ENCODE assay signal across 14 cellular contexts in the genomic region with DNA sequence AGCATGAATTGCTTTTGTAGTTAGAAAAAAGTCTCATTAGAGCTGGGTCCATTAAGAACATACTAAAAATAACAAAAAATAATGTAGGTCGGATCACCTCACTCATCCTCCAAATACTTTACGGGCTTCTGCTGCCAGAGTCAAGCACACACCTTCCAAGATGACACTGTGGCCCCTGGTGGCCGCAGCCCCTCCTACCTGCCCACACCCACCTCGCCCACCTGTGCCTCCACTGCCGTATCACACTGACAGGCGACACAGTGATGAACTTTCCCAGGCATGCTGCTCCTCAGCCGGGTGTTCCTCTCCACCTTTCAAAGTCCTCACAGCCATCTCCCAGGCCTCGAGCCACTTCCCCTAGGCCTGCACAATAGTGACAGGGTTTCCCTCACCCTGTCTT.
DNase-seq lines count a peak whose midpoint lies in the region; ATAC-seq and TF ChIP-seq lines count a peak whose summit lies in the region.
"Had no signal": no experiment of that assay in that cellular context is flagged by ENCODE, and none has a peak within 500 bp of the region (broad histone marks: within the 10 kb centered on the region; RNA-seq: fewer than 3 reads in every experiment).

No MANE protein-coding gene starts in this region.

- peak overlapping the region; percentile 97 for H3K27ac ChIP-seq in RWPE2 (ENCODE audit: poor library complexity, severe bottlenecking)
- H3K27ac ChIP-seq: lower lobe of right lung, right lobe of liver had no signal

- no peaks in the 10 kb centered on the region for H3K27me3 Mint-ChIP-seq in effector memory CD8-positive, alpha-beta T cell
- H3K27me3 Mint-ChIP-seq in stimulated activated memory B cell treated with anti-CD40 and anti-IgM and Interleukin-4, amounts not matched to agents 10 μg/mL and 1 μg/mL and 100 μg/mL, for 72 hours = no peaks in the 10 kb centered on the region

- peaks cover 72% of the 10 kb centered on the region for H3K36me3 ChIP-seq in RWPE2 (ENCODE audit: low read depth)

- peaks cover 39% of the 10 kb centered on the region for H3K36me3 Mint-ChIP-seq in effector memory CD8-positive, alpha-beta T cell (ENCODE audit: insufficient read depth)
- H3K36me3 Mint-ChIP-seq in stimulated activated memory B cell treated with anti-CD40 and anti-IgM and Interleukin-4, amounts not matched to agents 10 μg/mL and 1 μg/mL and 100 μg/mL, for 72 hours = peaks cover 74% of the 10 kb centered on the region

- ATAC-seq in RWPE2 (ENCODE audit: low read depth) (no peak), HG02623 (IDR thresholded peaks at IDR 0.05; ENCODE audit: unreplicated experiment) (no peak)
- no peak for ATAC-seq in effector memory CD8-positive, alpha-beta T cell (replicated peaks)
- no peak for ATAC-seq in stimulated activated memory B cell treated with anti-CD40 and anti-IgM and Interleukin-4, amounts not matched to agents 10 μg/mL and 1 μg/mL and 100 μg/mL, for 72 hours
- ATAC-seq: GM12878, lower lobe of right lung, right lobe of liver had no signal

- H3K9me3 ChIP-seq in RWPE2 (ENCODE audit: severe bottlenecking) = no peaks in the 10 kb centered on the region
- H3K9me3 ChIP-seq: lower lobe of right lung, right lobe of liver had no signal

- TF ChIP-seq CTCF in RWPE2 (IDR thresholded peaks at IDR 0.05; ENCODE audit: poor library complexity, severe bottlenecking) = no peak

- H3K4me3 ChIP-seq in RWPE2 (ENCODE audit: severe bottlenecking) = no peak overlapping the region
- H3K4me3 ChIP-seq: GM12878, lower lobe of right lung, right lobe of liver had no signal

- H3K27me3 ChIP-seq in RWPE2 (ENCODE audit: insufficient read depth, poor library complexity, severe bottlenecking) = no peaks in the 10 kb centered on the region
- H3K27me3 ChIP-seq: right lobe of liver had no signal

- no peaks in the 10 kb centered on the region for H3K9me3 Mint-ChIP-seq in effector memory CD8-positive, alpha-beta T cell
- H3K9me3 Mint-ChIP-seq in stimulated activated memory B cell treated with anti-CD40 and anti-IgM and Interleukin-4, amounts not matched to agents 10 μg/mL and 1 μg/mL and 100 μg/mL, for 72 hours = no peaks in the 10 kb centered on the region

- DNase-seq in activated gamma-delta T cell (lab: John Stamatoyannopoulos, UW) (peak; percentile 9), activated gamma-delta T cell treated with Interleukin-2 at 50 U/mL for 16 hours (no peak), RWPE2 (ENCODE audit: low spot score) (no peak), NCI-H82 (lab: John Stamatoyannopoulos, UW) (no peak)
- no peak for DNase-seq in effector memory CD8-positive, alpha-beta T cell
- no peak for DNase-seq in activated effector memory CD4-positive, alpha-beta T cell treated with anti-CD3 and anti-CD28 coated beads, Interleukin-2, amount 50 U/mL, for 16 hours
- DNase-seq: Karpas-422, lower lobe of right lung, NCI-H1105 treated with DMSO at 0.1 percent for 48 hours, NCI-H748 treated with DMSO at 0.1 percent for 48 hours, right lobe of liver had no signal

- peak overlapping the region; percentile 90 to 96 for H3K27ac Mint-ChIP-seq in effector memory CD8-positive, alpha-beta T cell
- H3K27ac Mint-ChIP-seq in stimulated activated memory B cell treated with anti-CD40 and anti-IgM and Interleukin-4, amounts not matched to agents 10 μg/mL and 1 μg/mL and 100 μg/mL, for 72 hours = peak overlapping the region; percentile 69

- peaks cover 45% of the 10 kb centered on the region for H3K4me1 ChIP-seq in RWPE2 (ENCODE audit: insufficient read depth, poor library complexity, severe bottlenecking)

- peaks cover 72 to 85% of the 10 kb centered on the region in 2 donors for H3K4me1 Mint-ChIP-seq in effector memory CD8-positive, alpha-beta T cell (ENCODE audit: low read depth in 2 of 2)
- H3K4me1 Mint-ChIP-seq in stimulated activated memory B cell treated with anti-CD40 and anti-IgM and Interleukin-4, amounts not matched to agents 10 μg/mL and 1 μg/mL and 100 μg/mL, for 72 hours = peaks cover 78% of the 10 kb centered on the region

- peak overlapping the region; percentile 64 to 73 for H3K4me3 Mint-ChIP-seq in effector memory CD8-positive, alpha-beta T cell
- H3K4me3 Mint-ChIP-seq in stimulated activated memory B cell treated with anti-CD40 and anti-IgM and Interleukin-4, amounts not matched to agents 10 μg/mL and 1 μg/mL and 100 μg/mL, for 72 hours = no peak overlapping the region
